25 cellular contexts compared by ENCODE assay signal in genomic region chr5:37182667-37183066, GRCh38.
"Had no signal": no experiment of that assay in that cellular context is flagged by ENCODE, and none has a peak within 500 bp of the region (broad histone marks: within the 10 kb centered on the region; RNA-seq: fewer than 3 reads in every experiment).

No MANE protein-coding gene starts in this region.

- H3K27me3 Mint-ChIP-seq: naive B cell had no signal

- H3K27me3 ChIP-seq: dorsolateral prefrontal cortex, foreskin keratinocyte, gastroesophageal sphincter, heart left ventricle, left lung, right atrium auricular region, tibial nerve, upper lobe of left lung had no signal

- H3K9me3 ChIP-seq: gastroesophageal sphincter, heart left ventricle, left lung, mucosa of descending colon, prostate gland, right atrium auricular region, thoracic aorta, tibial nerve, upper lobe of left lung had no signal

- ATAC-seq: esophagus mucosa; foreskin keratinocyte; gastroesophageal sphincter; heart left ventricle; left cardiac atrium; left lung; mucosa of descending colon; sciatic nerve; stimulated activated effector memory CD8-positive, alpha-beta T cell treated with anti-CD3 and anti-CD28 coated beads, Interleukin-12 subunit alpha, Interleukin-12 subunit beta, amount 100 ng/mL, for 72 hours had no signal

- H3K9me3 Mint-ChIP-seq: mesothelial cell of epicardium; naive B cell; nephron progenitor cell; stimulated activated effector memory CD8-positive, alpha-beta T cell treated with anti-CD3 and anti-CD28 coated beads, Interleukin-12 subunit alpha, Interleukin-12 subunit beta, amount 100 ng/mL, for 72 hours had no signal

- H3K4me1 Mint-ChIP-seq: mesothelial cell of epicardium; nephron progenitor cell; stimulated activated effector memory CD8-positive, alpha-beta T cell treated with anti-CD3 and anti-CD28 coated beads, Interleukin-12 subunit alpha, Interleukin-12 subunit beta, amount 100 ng/mL, for 72 hours had no signal

- H3K36me3 ChIP-seq: prostate gland had no signal

- H3K4me3 Mint-ChIP-seq: mesothelial cell of epicardium; nephron progenitor cell; stimulated activated effector memory CD8-positive, alpha-beta T cell treated with anti-CD3 and anti-CD28 coated beads, Interleukin-12 subunit alpha, Interleukin-12 subunit beta, amount 100 ng/mL, for 72 hours had no signal

- H3K27ac Mint-ChIP-seq: mesothelial cell of epicardium; stimulated activated effector memory CD8-positive, alpha-beta T cell treated with anti-CD3 and anti-CD28 coated beads, Interleukin-12 subunit alpha, Interleukin-12 subunit beta, amount 100 ng/mL, for 72 hours had no signal

- DNase-seq: dorsolateral prefrontal cortex; effector CD4-positive, alpha-beta T cell; foreskin keratinocyte; heart left ventricle; hippocampal formation; left cardiac atrium; left lung; mesenchymal stem cell; mucosa of descending colon; naive B cell; nephron progenitor cell; nucleus accumbens; stimulated activated CD4-positive, alpha-beta T cell treated with anti-CD3 and anti-CD28 coated beads, Interleukin-2, amount 100 ng/mL, for 24 hours; stimulated activated CD4-positive, alpha-beta T cell treated with anti-CD3 and anti-CD28 coated beads, Interleukin-4, amount 100 ng/mL, for 24 hours; stimulated activated naive CD4-positive, alpha-beta T cell treated with Interleukin-2 at 50 U/mL for 16 hours; upper lobe of left lung had no signal

- H3K4me1 ChIP-seq: foreskin keratinocyte, gastroesophageal sphincter, heart left ventricle, left lung, prostate gland, right atrium auricular region, tibial nerve, upper lobe of left lung had no signal

- H3K4me3 ChIP-seq: dorsolateral prefrontal cortex, gastroesophageal sphincter, heart left ventricle, left lung, mucosa of descending colon, prostate gland, right atrium auricular region, thoracic aorta, tibial nerve, upper lobe of left lung had no signal

- H3K27ac ChIP-seq: dorsolateral prefrontal cortex, foreskin keratinocyte, gastroesophageal sphincter, heart left ventricle, left lung, prostate gland, right atrium auricular region, thoracic aorta, tibial nerve, upper lobe of left lung had no signal
